Comparison of ENCODE assay signal across 21 cellular contexts in genomic region chr5:179451813-179452196, GRCh38.
"Had no signal": no experiment of that assay in that cellular context is flagged by ENCODE, and none has a peak within 500 bp of the region (broad histone marks: within the 10 kb centered on the region; RNA-seq: fewer than 3 reads in every experiment).

No MANE protein-coding gene starts in this region.

- H3K4me1 ChIP-seq: Peyer's patch, SJCRH30 had no signal

- H3K36me3 ChIP-seq: Peyer's patch, SJCRH30 had no signal

- ATAC-seq: PC-3, Right ventricle myocardium inferior, SK-N-SH treated with all-trans-retinoic acid at 6 μM for 48 hours had no signal

- DNase-seq: KBM-7; MV-4-11; NCI-H1048; NCI-H1105; NCI-H1417; NCI-H1436 treated with DMSO at 0.1 percent for 48 hours; NCI-H1694; NCI-H187 treated with DMSO at 0.1 percent for 48 hours; NCI-H2029 treated with DMSO at 0.1 percent for 48 hours; NCI-H2171 treated with DMSO at 0.1 percent for 48 hours; NCI-H345; NCI-H446 treated with DMSO at 0.1 percent for 48 hours; NCI-H510A treated with DMSO at 0.1 percent for 48 hours; NCI-H82; NK-92 treated with Interleukin-12 subunit alpha and Interleukin-12 subunit beta, amount 100 ng/mL, for 24 hours; PC-3; Peyer's patch; SHP77 treated with DMSO at 0.1 percent for 48 hours; SJCRH30 had no signal

- H3K9me3 ChIP-seq: SJCRH30 had no signal

- H3K27ac ChIP-seq: Peyer's patch, SJCRH30 had no signal

- H3K4me3 ChIP-seq: Peyer's patch, SJCRH30 had no signal

- H3K27me3 ChIP-seq: Peyer's patch, SJCRH30 had no signal
